In the genomic region with DNA sequence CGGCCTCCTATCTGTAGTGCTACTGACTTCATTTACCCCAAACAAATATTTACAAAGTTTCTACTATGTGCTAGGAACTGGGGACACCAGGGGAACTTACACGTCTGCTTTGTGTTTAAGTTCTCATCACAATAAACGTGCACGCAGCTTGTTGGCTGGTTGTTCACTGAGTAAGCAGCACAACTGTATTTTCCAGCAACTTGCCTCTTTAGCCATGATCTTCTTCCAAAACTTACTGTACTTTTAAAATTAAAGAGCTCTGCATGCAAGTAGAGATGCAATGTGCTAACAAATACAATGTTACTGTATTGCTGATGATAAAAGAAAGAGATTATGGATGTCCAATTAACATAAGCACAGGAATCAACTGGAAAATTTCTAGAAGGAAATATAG, we compare ENCODE assay signal across 9 cellular contexts.
DNase-seq lines count a peak whose midpoint lies in the region; ATAC-seq and TF ChIP-seq lines count a peak whose summit lies in the region.
"Had no signal": no experiment of that assay in that cellular context is flagged by ENCODE, and none has a peak within 500 bp of the region (broad histone marks: within the 10 kb centered on the region; RNA-seq: fewer than 3 reads in every experiment).

No MANE protein-coding gene starts in this region.

- peaks cover 84% of the 10 kb centered on the region for H3K4me1 Mint-ChIP-seq in activated CD8-positive, alpha-beta T cell treated with anti-CD3 and anti-CD28 coated beads for 36 hours (ENCODE audit: low read depth)
- H3K4me1 Mint-ChIP-seq in stimulated activated naive CD8-positive, alpha-beta T cell treated with anti-CD3 and anti-CD28 coated beads, Interleukin-15, amount 100 ng/mL, for 72 hours, result peaks cover 91% of the 10 kb centered on the region

- no peaks in the 10 kb centered on the region for H3K27me3 Mint-ChIP-seq in activated CD8-positive, alpha-beta T cell treated with anti-CD3 and anti-CD28 coated beads for 36 hours
- no peaks in the 10 kb centered on the region for H3K27me3 Mint-ChIP-seq in stimulated activated naive CD8-positive, alpha-beta T cell treated with anti-CD3 and anti-CD28 coated beads, Interleukin-15, amount 100 ng/mL, for 72 hours

- peak overlapping the region; percentile 9; the same call in 1 of the 2 replicates for H3K9ac ChIP-seq in HUES48 (ENCODE audit: low read depth, low read length)

- POLR2A ChIA-PET in activated CD8-positive, alpha-beta T cell treated with anti-CD3 and anti-CD28 coated beads for 36 hours (lab: Charles Lee), result interaction anchor here (1.1 to 6.9 kb wide), 8 partner anchors 10 to 66 kb away, joined by 3 to 47 read pairs (median 17); a partner anchor contains a TSS

- peaks cover 11% of the 10 kb centered on the region for H3K36me3 Mint-ChIP-seq in activated CD8-positive, alpha-beta T cell treated with anti-CD3 and anti-CD28 coated beads for 36 hours (ENCODE audit: low read depth)

- H3K9me3 Mint-ChIP-seq in activated CD8-positive, alpha-beta T cell treated with anti-CD3 and anti-CD28 coated beads for 36 hours, result no peaks in the 10 kb centered on the region
- no peaks in the 10 kb centered on the region for H3K9me3 Mint-ChIP-seq in stimulated activated naive CD8-positive, alpha-beta T cell treated with anti-CD3 and anti-CD28 coated beads, Interleukin-15, amount 100 ng/mL, for 72 hours

- no peaks in the 10 kb centered on the region for H3K27me3 ChIP-seq in HUES48 (ENCODE audit: control insufficient read depth, insufficient read depth, low read length)

- no peak for DNase-seq in activated CD8-positive, alpha-beta T cell treated with anti-CD3 and anti-CD28 coated beads for 36 hours
- DNase-seq in hepatic stellate cell (ENCODE audit: low spot score), result peak; percentile 32
- no peak for DNase-seq in stimulated activated naive CD8-positive, alpha-beta T cell treated with anti-CD3 and anti-CD28 coated beads, Interleukin-15, amount 100 ng/mL, for 72 hours
- no peak for DNase-seq in NCI-H345 treated with DMSO at 0.1 percent for 48 hours (lab: John Stamatoyannopoulos, UW; ENCODE audit: unreplicated experiment)
- no peak for DNase-seq in A172 (ENCODE audit: low spot score)
- DNase-seq in NCI-H2171 (lab: John Stamatoyannopoulos, UW), result no peak
- DNase-seq: stimulated activated CD4-positive, alpha-beta T cell treated with anti-CD3 and anti-CD28 coated beads, Interleukin-4, amount 100 ng/mL, for 1 hour had no signal

- H3K4me3 Mint-ChIP-seq in activated CD8-positive, alpha-beta T cell treated with anti-CD3 and anti-CD28 coated beads for 36 hours, result peak overlapping the region; percentile 64
- peak overlapping the region; percentile 62 to 78 for H3K4me3 Mint-ChIP-seq in stimulated activated naive CD8-positive, alpha-beta T cell treated with anti-CD3 and anti-CD28 coated beads, Interleukin-15, amount 100 ng/mL, for 72 hours

- no peaks in the 10 kb centered on the region for H3K9me3 ChIP-seq in HUES48 (ENCODE audit: control insufficient read depth, insufficient read depth, low read length)

- peaks cover 70% of the 10 kb centered on the region for H3K4me1 ChIP-seq in HUES48 (ENCODE audit: control insufficient read depth, insufficient read depth, low read length)

- H3K36me3 ChIP-seq in HUES48 (ENCODE audit: control insufficient read depth, insufficient read depth, low read length), result no peaks in the 10 kb centered on the region

- ATAC-seq in activated CD8-positive, alpha-beta T cell treated with anti-CD3 and anti-CD28 coated beads for 36 hours, result no peak
- no peak for ATAC-seq in stimulated activated naive CD8-positive, alpha-beta T cell treated with anti-CD3 and anti-CD28 coated beads, Interleukin-15, amount 100 ng/mL, for 72 hours
- no peak for ATAC-seq in GM18517 (IDR thresholded peaks at IDR 0.05; ENCODE audit: unreplicated experiment)

- CTCF ChIA-PET in activated CD8-positive, alpha-beta T cell treated with anti-CD3 and anti-CD28 coated beads for 36 hours (lab: Charles Lee), result interaction anchor here (1.1 to 4.7 kb wide), 10 partner anchors 10 to 327 kb away, joined by 3 to 35 read pairs (median 6); a partner anchor contains a TSS

- TF ChIP-seq CTCF in activated CD8-positive, alpha-beta T cell treated with anti-CD3 and anti-CD28 coated beads for 36 hours (IDR thresholded peaks at IDR 0.05), result no peak

- H3K27ac Mint-ChIP-seq in activated CD8-positive, alpha-beta T cell treated with anti-CD3 and anti-CD28 coated beads for 36 hours, result peak overlapping the region; percentile 94
- peak overlapping the region in 1 of 2 donors; percentile 52 for H3K27ac Mint-ChIP-seq in stimulated activated naive CD8-positive, alpha-beta T cell treated with anti-CD3 and anti-CD28 coated beads, Interleukin-15, amount 100 ng/mL, for 72 hours

- intact Hi-C loops in activated CD8-positive, alpha-beta T cell treated with anti-CD3 and anti-CD28 coated beads for 36 hours (cut with micrococcal nuclease), result no loop called here

- H3K4me3 ChIP-seq in HUES48 (ENCODE audit: low read depth, low read length), result peak overlapping the region; percentile 8; the same call in 1 of the 2 replicates

- H3K27ac ChIP-seq in HUES48 (ENCODE audit: low read depth, low read length), result peak overlapping the region; percentile 87
